ENCODE assay signal across 8 cellular contexts in genomic region chr14:76647699-76648298, GRCh38.
DNase-seq lines count a peak whose midpoint lies in the region; ATAC-seq and TF ChIP-seq lines count a peak whose summit lies in the region.

No MANE protein-coding gene starts in this region.

- H3K36me3 ChIP-seq in adipocyte (ENCODE audit: control insufficient read depth, insufficient read depth, low read length, severe bottlenecking): no peaks in the 10 kb centered on the region
- no peaks in the 10 kb centered on the region for H3K36me3 ChIP-seq in smooth muscle cell (ENCODE audit: low read depth)

- WGBS in right cardiac atrium: 80% methylated on average over 7 of the region's 7 CpGs
- 80% methylated on average over 7 of the region's 7 CpGs for WGBS in smooth muscle cell (ENCODE audit: low lambda C conversion rate)

- no peak overlapping the region for H3K9ac ChIP-seq in adipocyte (ENCODE audit: low read length)
- no peak overlapping the region for H3K9ac ChIP-seq in smooth muscle cell (ENCODE audit: low read depth)

- no peaks in the 10 kb centered on the region for H4K20me1 ChIP-seq in smooth muscle cell (ENCODE audit: low read depth)

- TF ChIP-seq CTCF in smooth muscle cell (IDR thresholded peaks at IDR 0.05; ENCODE audit: borderline replicate concordance, insufficient read depth, poor library complexity, severe bottlenecking): peak; percentile 73

- H3K9me3 ChIP-seq in adipocyte (ENCODE audit: control insufficient read depth, low read length): peaks cover 2% of the 10 kb centered on the region
- no peaks in the 10 kb centered on the region for H3K9me3 ChIP-seq in right cardiac atrium (ENCODE audit: control insufficient read depth, low read length)
- H3K9me3 ChIP-seq in smooth muscle cell (replicated peaks; ENCODE audit: low read depth): no peaks in the 10 kb centered on the region

- no peaks in the 10 kb centered on the region for H3F3A ChIP-seq in smooth muscle cell (ENCODE audit: low read depth)

- H3K4me1 ChIP-seq in adipocyte (ENCODE audit: control insufficient read depth, insufficient read depth, low read length): no peaks in the 10 kb centered on the region
- no peaks in the 10 kb centered on the region for H3K4me1 ChIP-seq in right cardiac atrium (ENCODE audit: control insufficient read depth, insufficient read depth, low read length)
- no peaks in the 10 kb centered on the region for H3K4me1 ChIP-seq in smooth muscle cell (ENCODE audit: low read depth)

- H3K4me2 ChIP-seq in smooth muscle cell: no peak overlapping the region

- no peak overlapping the region for H2AFZ ChIP-seq in smooth muscle cell (ENCODE audit: low read depth)

- DNase-seq in DMS 273 (lab: John Stamatoyannopoulos, UW; ENCODE audit: unreplicated experiment): peak; percentile 78
- DNase-seq in DMS 273 treated with DMSO at 0.1 percent for 48 hours (lab: John Stamatoyannopoulos, UW): no peak
- DNase-seq in NCI-H446 (lab: John Stamatoyannopoulos, UW): peak; percentile 57 to 80
- DNase-seq in adipocyte (ENCODE audit: low read depth): peak; percentile 73
- DNase-seq in right cardiac atrium: no peak
- no peak for DNase-seq in smooth muscle cell (lab: John Stamatoyannopoulos, UW; ENCODE audit: unreplicated experiment)
- DNase-seq in activated effector memory CD4-positive, alpha-beta T cell treated with Interleukin-2 at 50 U/mL for 16 hours: no peak

- intact Hi-C loops in right cardiac atrium (cut with DNase I): loop anchor here in 3 of 4 donors (2.0 to 10.0 kb wide), 4 partner anchors 190 to 593 kb away; no protein-coding TSS in a partner anchor

- ATAC-seq in HG02678 (IDR thresholded peaks at IDR 0.05; ENCODE audit: unreplicated experiment) (peak; percentile 51), right cardiac atrium (peak; percentile 60 to 70)

- H3K4me3 ChIP-seq in adipocyte (ENCODE audit: low read length): no peak overlapping the region
- no peak overlapping the region for H3K4me3 ChIP-seq in right cardiac atrium (ENCODE audit: low read length)
- no peak overlapping the region for H3K4me3 ChIP-seq in smooth muscle cell

- H3K27me3 ChIP-seq in adipocyte (replicated peaks; ENCODE audit: control insufficient read depth, insufficient read depth, low read length) (peaks cover 45% of the 10 kb centered on the region), right cardiac atrium (ENCODE audit: control insufficient read depth, insufficient read depth) (no peaks in the 10 kb centered on the region), smooth muscle cell (ENCODE audit: low read depth) (no peaks in the 10 kb centered on the region)

- H3K79me2 ChIP-seq in smooth muscle cell (ENCODE audit: low read depth): no peaks in the 10 kb centered on the region

- H3K27ac ChIP-seq in right cardiac atrium (ENCODE audit: low read length) (no peak overlapping the region), smooth muscle cell (ENCODE audit: low read depth) (no peak overlapping the region)

Comparison
In these comparisons a context has a peak if more than half of its experiments do, and no peak if none do; other contexts are left out.
1. DNase-seq: peak in DMS 273 (single experiment), NCI-H446 (2 of 2) and adipocyte (single experiment); none in DMS 273 treated with DMSO at 0.1 percent for 48 hours (single experiment), right cardiac atrium (0 of 3), smooth muscle cell (single experiment) and activated effector memory CD4-positive, alpha-beta T cell treated with Interleukin-2 at 50 U/mL for 16 hours (single experiment).